ENCODE assay signal across 9 cellular contexts in the genomic region with DNA sequence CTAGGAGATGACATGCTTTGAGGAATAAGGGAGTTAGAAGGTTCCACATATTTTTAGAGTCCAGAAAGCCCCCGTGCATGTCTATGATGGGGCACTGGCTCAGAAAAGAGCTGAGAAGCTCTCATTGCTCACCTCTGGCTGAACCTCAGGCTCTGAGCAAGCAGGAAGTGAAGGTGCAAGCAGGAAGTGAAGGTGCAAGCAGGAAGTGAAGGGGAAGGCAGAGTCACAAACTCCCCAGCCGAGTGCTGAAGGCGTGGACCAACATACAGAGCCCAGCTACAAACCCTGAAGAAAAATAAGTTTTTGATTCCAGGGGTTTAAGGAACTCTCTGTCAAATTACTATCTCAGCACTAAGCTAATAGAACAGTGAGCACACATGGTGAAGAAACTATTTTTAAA. TPM values are rescaled to one million over a fixed set of nuclear protein-coding genes. Genes with fewer than 3 reads are reported as not detected.
DNase-seq lines count a peak whose midpoint lies in the region.
"Had no signal": no experiment of that assay in that cellular context is flagged by ENCODE, and none has a peak within 500 bp of the region (broad histone marks: within the 10 kb centered on the region; RNA-seq: fewer than 3 reads in every experiment).

No MANE protein-coding gene starts in this region.

- peaks cover 2 to 6% (median 6%) of the 10 kb centered on the region in 3 donors for H3K27me3 Mint-ChIP-seq in immature natural killer cell (ENCODE audit: low read depth in 3 of 3)

- peak; percentile 67 for DNase-seq in RPMI8226
- DNase-seq in activated CD8-positive, alpha-beta memory T cell treated with anti-CD3 and anti-CD28 coated beads, Interleukin-2, amount 50 U/mL, for 48 hours, result peak; percentile 64
- DNase-seq in immature natural killer cell, result peak; percentile 53 to 71 (median 58)
- peak; percentile 24 for DNase-seq in stimulated activated CD8-positive, alpha-beta memory T cell treated with anti-CD3 and anti-CD28 coated beads, Interleukin-12 subunit alpha, Interleukin-12 subunit beta, amount 100 ng/mL, for 4 hours (ENCODE audit: low read depth)
- DNase-seq in NCI-H226, result no peak
- no peak for DNase-seq in HT-29 (ENCODE audit: low spot score)
- DNase-seq in KBM-7, result no peak
- DNase-seq in SKM-1 treated with dmso at 0.1 percent for 144 hours (lab: John Stamatoyannopoulos, UW; ENCODE audit: unreplicated experiment), result no peak

- in situ Hi-C loops in KBM-7 (cut with MboI; ENCODE audit: low pct_unique_long_range_greater_than_20kb, low sequenced_read_pairs), result no loop called here

- peaks cover 15 to 35% (median 27%) of the 10 kb centered on the region in 6 donors for H3K9me3 Mint-ChIP-seq in immature natural killer cell

- H3K4me3 Mint-ChIP-seq in immature natural killer cell, result peak overlapping the region; percentile 59 to 77 (median 73)

- peaks cover 21 to 33% (median 24%) of the 10 kb centered on the region in 3 donors for H3K36me3 Mint-ChIP-seq in immature natural killer cell

- peaks cover 38 to 41% of the 10 kb centered on the region in 2 donors for H3K4me1 Mint-ChIP-seq in immature natural killer cell

- H3K27ac Mint-ChIP-seq in immature natural killer cell, result peak overlapping the region; percentile 77 to 95 (median 94)

RNA-seq across cellular contexts. Expression of gene KRTAP10-8, which starts 7.0 kb away (rescaled TPM):
- not detected for polyA plus RNA-seq in immature natural killer cell
- total RNA-seq in HT-29 (2014; rRNA removed; shearing (Covaris generic)), result not detected in 2 replicates
- total RNA-seq: breast epithelium had no signal

RNA-seq across cellular contexts. Expression of gene KRTAP10-9, which starts 8.0 kb away (rescaled TPM):
- polyA plus RNA-seq in immature natural killer cell, result not detected
- not detected in 2 replicates for total RNA-seq in HT-29 (2014; rRNA removed; shearing (Covaris generic))
- total RNA-seq: breast epithelium had no signal

RNA-seq across cellular contexts. Expression of gene KRTAP10-10, which starts 18.2 kb away (rescaled TPM):
- polyA plus RNA-seq in immature natural killer cell, result not detected
- total RNA-seq in HT-29 (2014; rRNA removed; shearing (Covaris generic)), result not detected in 2 replicates
- total RNA-seq: breast epithelium had no signal

RNA-seq across cellular contexts. Expression of gene KRTAP10-7, which starts 18.5 kb away (rescaled TPM):
- not detected for polyA plus RNA-seq in immature natural killer cell
- not detected in 2 replicates for total RNA-seq in HT-29 (2014; rRNA removed; shearing (Covaris generic))
- total RNA-seq: breast epithelium had no signal

RNA-seq across cellular contexts. Expression of gene KRTAP10-6, which starts 26.6 kb away (rescaled TPM):
- not detected for polyA plus RNA-seq in immature natural killer cell
- total RNA-seq in HT-29 (2014; rRNA removed; shearing (Covaris generic)), result not detected in 2 replicates
- total RNA-seq: breast epithelium had no signal

Comparison
In these comparisons a context has a peak if more than half of its experiments do, and no peak if none do; other contexts are left out.
1. DNase-seq: peak in RPMI8226 (single experiment), activated CD8-positive, alpha-beta memory T cell treated with anti-CD3 and anti-CD28 coated beads, Interleukin-2, amount 50 U/mL, for 48 hours (single experiment), immature natural killer cell (3 of 3) and stimulated activated CD8-positive, alpha-beta memory T cell treated with anti-CD3 and anti-CD28 coated beads, Interleukin-12 subunit alpha, Interleukin-12 subunit beta, amount 100 ng/mL, for 4 hours (single experiment); none in NCI-H226 (single experiment), HT-29 (single experiment), KBM-7 (single experiment) and SKM-1 treated with dmso at 0.1 percent for 144 hours (single experiment).